Comparison of ENCODE assay signal across 25 cellular contexts in the genomic region with DNA sequence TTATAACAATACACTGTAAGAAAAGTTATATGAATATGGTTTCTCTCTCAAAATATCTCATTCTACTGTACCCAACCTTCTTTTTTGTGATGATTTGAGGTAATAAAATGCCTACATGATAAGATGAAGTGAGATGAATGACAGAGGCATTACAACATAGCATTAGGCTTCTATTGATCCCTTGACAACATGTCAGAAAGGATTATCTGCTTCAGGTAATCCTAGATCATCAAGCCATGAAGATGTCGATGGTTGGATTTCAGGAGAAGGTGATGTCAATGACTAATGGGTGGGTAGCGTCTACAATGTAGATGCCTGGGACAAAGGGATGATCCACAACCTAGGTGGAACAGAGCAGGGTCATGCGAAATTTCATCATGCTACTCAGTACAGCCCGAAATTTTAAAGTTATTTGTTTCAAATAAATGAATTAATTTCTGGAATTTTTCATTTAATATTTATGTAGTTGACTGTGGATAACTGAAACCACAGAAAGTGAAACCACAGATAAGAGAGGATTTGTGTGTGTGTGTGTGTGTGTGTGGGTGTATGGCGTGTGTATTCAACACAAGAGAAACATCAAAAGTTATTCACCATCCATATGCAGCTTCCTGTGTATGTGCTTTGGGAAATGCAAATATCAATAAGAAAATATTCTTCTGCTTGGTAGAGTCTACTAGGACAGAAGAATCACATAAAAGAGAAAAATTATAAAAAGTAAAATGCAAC.
DNase-seq lines count a peak whose midpoint lies in the region; ATAC-seq, FAIRE-seq and TF ChIP-seq lines count a peak whose summit lies in the region.
"Had no signal": no experiment of that assay in that cellular context is flagged by ENCODE, and none has a peak within 500 bp of the region (broad histone marks: within the 10 kb centered on the region; RNA-seq: fewer than 3 reads in every experiment).

No MANE protein-coding gene starts in this region.

- 90% methylated on average over 5 of the region's 5 CpGs for WGBS in A549 (ENCODE audit: missing lambda C conversion rate)
- 85% methylated on average over 5 of the region's 5 CpGs for WGBS in heart right ventricle, 2 donors

- H3K36me3 ChIP-seq in neural cell (ENCODE audit: insufficient read depth, low read length) (no peaks in the 10 kb centered on the region), heart right ventricle (no peaks in the 10 kb centered on the region)

- TF ChIP-seq RAD21 in A549 (conservative IDR thresholded peaks at IDR 0.05 in 1 of 2, IDR thresholded peaks at IDR 0.05 in 1 of 2) (no peak), neural cell (conservative IDR thresholded peaks at IDR 0.05) (no peak)

- H3F3A ChIP-seq in neural cell (ENCODE audit: insufficient read depth, low read length, poor library complexity, severe bottlenecking), result no peaks in the 10 kb centered on the region

- H3K4me1 ChIP-seq in A549, result no peaks in the 10 kb centered on the region
- no peaks in the 10 kb centered on the region for H3K4me1 ChIP-seq in heart right ventricle

- H3K27ac ChIP-seq in A549 (no peak overlapping the region), neural cell (ENCODE audit: low read length) (no peak overlapping the region), heart right ventricle (no peak overlapping the region)
- H3K27ac ChIP-seq: C4-2B had no signal

- POLR2A ChIA-PET in A549 (lab: Yijun Ruan, JAX), result no interaction called here

- no peaks in the 10 kb centered on the region for H3K27me3 ChIP-seq in neural cell (ENCODE audit: insufficient read depth, low read depth, low read length)
- no peaks in the 10 kb centered on the region for H3K27me3 ChIP-seq in heart right ventricle

- no peaks in the 10 kb centered on the region for H4K20me1 ChIP-seq in neural cell (ENCODE audit: insufficient read depth)

- no peak for TF ChIP-seq CTCF in A549 (IDR thresholded peaks at IDR 0.05)
- no peak for TF ChIP-seq CTCF in fibroblast of mammary gland (conservative IDR thresholded peaks at IDR 0.05; ENCODE audit: control insufficient read depth, insufficient read depth, low read depth, low read length)
- TF ChIP-seq CTCF in neural cell (IDR thresholded peaks at IDR 0.05; ENCODE audit: poor library complexity, severe bottlenecking), result no peak
- TF ChIP-seq CTCF in heart right ventricle (IDR thresholded peaks at IDR 0.05), result no peak

- CTCF ChIA-PET in A549 (lab: Yijun Ruan, JAX), result interaction anchor here (0.7 kb wide), 1 partner anchor 11 kb away, joined by 3 read pairs; no protein-coding TSS in a partner anchor

- H3K79me2 ChIP-seq in neural cell (replicated peaks; ENCODE audit: insufficient read depth, low read length), result no peaks in the 10 kb centered on the region

- H3K9ac ChIP-seq in neural cell (ENCODE audit: low read length), result no peak overlapping the region

- H2AFZ ChIP-seq in neural cell (ENCODE audit: low read depth, low read length), result no peak overlapping the region

- no peaks in the 10 kb centered on the region for H3K9me3 ChIP-seq in A549
- H3K9me3 ChIP-seq in neural cell (ENCODE audit: low read length), result no peaks in the 10 kb centered on the region
- no peaks in the 10 kb centered on the region for H3K9me3 ChIP-seq in heart right ventricle

- intact Hi-C loops in heart right ventricle (cut with DNase I), result no loop called here

- H3K4me3 ChIP-seq in A549 (no peak overlapping the region), fibroblast of mammary gland (ENCODE audit: control insufficient read depth, low read depth, low read length) (no peak overlapping the region), neural cell (ENCODE audit: low read length) (no peak overlapping the region), heart right ventricle (no peak overlapping the region)

- H3K4me2 ChIP-seq in A549, result no peak overlapping the region
- H3K4me2 ChIP-seq in neural cell (ENCODE audit: low read length), result no peak overlapping the region

- no peaks in the 10 kb centered on the region for H3K9me2 ChIP-seq in neural cell (ENCODE audit: insufficient read depth, low read length)

- TF ChIP-seq EP300 in A549 (IDR thresholded peaks at IDR 0.05), result no peak
- peak; percentile 68 for TF ChIP-seq EP300 in neural cell (conservative IDR thresholded peaks at IDR 0.05; ENCODE audit: poor library complexity, severe bottlenecking)

- FAIRE-seq in A549 (lab: Jason Lieb, UNC), result peak; percentile 61

- DNase-seq in A549 (ENCODE audit: low read depth in 1 of 2, low spot score in 1 of 2), result no peak
- peak; percentile 94 for DNase-seq in amniotic epithelial cell (ENCODE audit: low read depth)
- DNase-seq in fibroblast of mammary gland (ENCODE audit: low read depth), result peak; percentile 6
- DNase-seq in heart right ventricle, result no peak
- no peak for DNase-seq in DMS153 treated with DMSO at 0.1 percent for 48 hours (lab: John Stamatoyannopoulos, UW; ENCODE audit: unreplicated experiment)
- DNase-seq in D341Med (ENCODE audit: low spot score), result no peak
- DNase-seq: 8988T; Calu3; CD8-positive, alpha-beta memory T cell; DMS53; EL; GF-D8; H7; NCI-H1105; NCI-H146; NCI-H2029 treated with DMSO at 0.1 percent for 48 hours; NCI-H345; NCI-H524; NCI-H774; PC-3; RPMI8226; SHP77 had no signal

- no peak for ATAC-seq in A549
- ATAC-seq in heart right ventricle, result no peak
- no peak for ATAC-seq in GM21423 (IDR thresholded peaks at IDR 0.05; ENCODE audit: unreplicated experiment)
- ATAC-seq: PC-3 had no signal

- TF ChIP-seq POLR2A in A549 (IDR thresholded peaks at IDR 0.05; ENCODE audit: low read length), result no peak

TF ChIP-seq in A549, 52 proteins besides CTCF, POLR2A, EP300 and RAD21 (continues in another document):
- no peak for TF ChIP-seq REST (IDR thresholded peaks at IDR 0.05)
- TF ChIP-seq, protein P1, sequence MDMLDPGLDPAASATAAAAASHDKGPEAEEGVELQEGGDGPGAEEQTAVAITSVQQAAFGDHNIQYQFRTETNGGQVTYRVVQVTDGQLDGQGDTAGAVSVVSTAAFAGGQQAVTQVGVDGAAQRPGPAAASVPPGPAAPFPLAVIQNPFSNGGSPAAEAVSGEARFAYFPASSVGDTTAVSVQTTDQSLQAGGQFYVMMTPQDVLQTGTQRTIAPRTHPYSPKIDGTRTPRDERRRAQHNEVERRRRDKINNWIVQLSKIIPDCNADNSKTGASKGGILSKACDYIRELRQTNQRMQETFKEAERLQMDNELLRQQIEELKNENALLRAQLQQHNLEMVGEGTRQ (IDR thresholded peaks at IDR 0.05), result no peak
- no peak for TF ChIP-seq ZSCAN20 (CRISPR knock-in tag; IDR thresholded peaks at IDR 0.05)

TF ChIP-seq in neural cell, 6 proteins besides CTCF, POLR2A, EP300 and RAD21:
- TF ChIP-seq POLR2AphosphoS5 (IDR thresholded peaks at IDR 0.05) (peak; percentile 58), TAF1 (IDR thresholded peaks at IDR 0.05; ENCODE audit: low read depth) (no peak)
TF ChIP-seq in neural cell: peak in this region for 1.

Comparison
In these comparisons a context has a peak if more than half of its experiments do, and no peak if none do; other contexts are left out.
1. DNase-seq: peak in amniotic epithelial cell (single experiment) and fibroblast of mammary gland (single experiment); none in A549 (0 of 2), heart right ventricle (0 of 2), DMS153 treated with DMSO at 0.1 percent for 48 hours (single experiment) and D341Med (single experiment).